ENCODE assay signal across 1 cellular context in the genomic region with DNA sequence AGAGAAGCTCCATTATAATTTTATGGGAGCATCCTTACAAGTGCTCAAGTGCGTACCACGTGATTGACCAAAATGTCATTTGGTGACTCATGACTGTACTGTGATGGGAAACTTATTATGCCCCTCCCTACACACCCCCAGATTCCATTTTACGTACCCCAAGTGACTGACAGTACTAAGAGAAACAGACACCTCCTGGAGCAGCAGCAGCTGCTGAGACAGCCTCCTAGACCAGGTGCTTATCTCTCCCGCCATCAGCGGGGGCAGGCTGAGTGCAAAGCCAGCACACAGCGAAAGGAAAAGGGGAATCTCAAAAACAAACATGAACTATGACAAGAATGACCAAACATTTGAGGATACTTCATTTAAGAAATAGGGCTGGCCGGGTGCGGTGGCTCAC.
TF ChIP-seq lines count a peak whose summit lies in the region.

No MANE protein-coding gene starts in this region.

TF ChIP-seq in K562, 482 proteins besides CTCF, POLR2A, EP300 and RAD21 (continued from another document):
- TF ChIP-seq, protein P1, sequence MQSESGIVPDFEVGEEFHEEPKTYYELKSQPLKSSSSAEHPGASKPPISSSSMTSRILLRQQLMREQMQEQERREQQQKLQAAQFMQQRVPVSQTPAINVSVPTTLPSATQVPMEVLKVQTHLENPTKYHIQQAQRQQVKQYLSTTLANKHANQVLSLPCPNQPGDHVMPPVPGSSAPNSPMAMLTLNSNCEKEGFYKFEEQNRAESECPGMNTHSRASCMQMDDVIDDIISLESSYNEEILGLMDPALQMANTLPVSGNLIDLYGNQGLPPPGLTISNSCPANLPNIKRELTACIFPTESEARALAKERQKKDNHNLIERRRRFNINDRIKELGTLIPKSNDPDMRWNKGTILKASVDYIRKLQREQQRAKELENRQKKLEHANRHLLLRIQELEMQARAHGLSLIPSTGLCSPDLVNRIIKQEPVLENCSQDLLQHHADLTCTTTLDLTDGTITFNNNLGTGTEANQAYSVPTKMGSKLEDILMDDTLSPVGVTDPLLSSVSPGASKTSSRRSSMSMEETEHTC (IDR thresholded peaks at IDR 0.05), result no peak
- TF ChIP-seq KAT8 (IDR thresholded peaks at IDR 0.05; ENCODE audit: low read depth) (no peak), CEBPB (tag; IDR thresholded peaks at IDR 0.05) (no peak), KAT2B (IDR thresholded peaks at IDR 0.05; ENCODE audit: low read depth, low read length) (no peak), FOXK2 (conservative IDR thresholded peaks at IDR 0.05 in 1 of 2, IDR thresholded peaks at IDR 0.05 in 1 of 2; ENCODE audit: low read depth in 2 of 2) (no peak), NFATC3 (IDR thresholded peaks at IDR 0.05) (no peak), SAFB (IDR thresholded peaks at IDR 0.05; ENCODE audit: borderline replicate concordance, low read depth, low read length) (no peak), IRF2 (CRISPR knock-in tag; IDR thresholded peaks at IDR 0.05) (no peak), ZBTB1 (CRISPR knock-in tag; IDR thresholded peaks at IDR 0.05; ENCODE audit: borderline replicate concordance, low read depth) (no peak), POLR2G (IDR thresholded peaks at IDR 0.05; ENCODE audit: low read depth, low read length) (no peak), ZNF239 (CRISPR knock-in tag; IDR thresholded peaks at IDR 0.05) (no peak), L3MBTL2 (IDR thresholded peaks at IDR 0.05) (peak; percentile 45; the same call in 1 of the 2 replicates), ZSCAN32 (CRISPR knock-in tag; IDR thresholded peaks at IDR 0.05) (no peak), NCOR1 (IDR thresholded peaks at IDR 0.05) (no peak), DDX20 (tag; IDR thresholded peaks at IDR 0.05; ENCODE audit: low read depth) (no peak), HDAC8 (tag; IDR thresholded peaks at IDR 0.05) (no peak), ZNF324 (CRISPR knock-in tag; IDR thresholded peaks at IDR 0.05) (no peak), CHCHD3 (CRISPR knock-in tag; IDR thresholded peaks at IDR 0.05) (no peak), ZEB2 (IDR thresholded peaks at IDR 0.05) (no peak), ZFP30 (CRISPR knock-in tag; IDR thresholded peaks at IDR 0.05; ENCODE audit: borderline replicate concordance) (no peak), LEF1 (IDR thresholded peaks at IDR 0.05) (no peak), IFI16 (CRISPR knock-in tag; IDR thresholded peaks at IDR 0.05) (no peak), LCOR (CRISPR knock-in tag; IDR thresholded peaks at IDR 0.05) (no peak), CHD2 (IDR thresholded peaks at IDR 0.05; ENCODE audit: low read depth, low read length) (no peak), ZNF24 (IDR thresholded peaks at IDR 0.05) (no peak), EGR1 (conservative IDR thresholded peaks at IDR 0.05) (0 out of 2 replicates have a peak, but pooled peaks have one; percentile 13), MAFF (IDR thresholded peaks at IDR 0.05; ENCODE audit: low read length) (no peak), PRMT5 (CRISPR knock-in tag; IDR thresholded peaks at IDR 0.05) (no peak)
- TF ChIP-seq, protein P2, sequence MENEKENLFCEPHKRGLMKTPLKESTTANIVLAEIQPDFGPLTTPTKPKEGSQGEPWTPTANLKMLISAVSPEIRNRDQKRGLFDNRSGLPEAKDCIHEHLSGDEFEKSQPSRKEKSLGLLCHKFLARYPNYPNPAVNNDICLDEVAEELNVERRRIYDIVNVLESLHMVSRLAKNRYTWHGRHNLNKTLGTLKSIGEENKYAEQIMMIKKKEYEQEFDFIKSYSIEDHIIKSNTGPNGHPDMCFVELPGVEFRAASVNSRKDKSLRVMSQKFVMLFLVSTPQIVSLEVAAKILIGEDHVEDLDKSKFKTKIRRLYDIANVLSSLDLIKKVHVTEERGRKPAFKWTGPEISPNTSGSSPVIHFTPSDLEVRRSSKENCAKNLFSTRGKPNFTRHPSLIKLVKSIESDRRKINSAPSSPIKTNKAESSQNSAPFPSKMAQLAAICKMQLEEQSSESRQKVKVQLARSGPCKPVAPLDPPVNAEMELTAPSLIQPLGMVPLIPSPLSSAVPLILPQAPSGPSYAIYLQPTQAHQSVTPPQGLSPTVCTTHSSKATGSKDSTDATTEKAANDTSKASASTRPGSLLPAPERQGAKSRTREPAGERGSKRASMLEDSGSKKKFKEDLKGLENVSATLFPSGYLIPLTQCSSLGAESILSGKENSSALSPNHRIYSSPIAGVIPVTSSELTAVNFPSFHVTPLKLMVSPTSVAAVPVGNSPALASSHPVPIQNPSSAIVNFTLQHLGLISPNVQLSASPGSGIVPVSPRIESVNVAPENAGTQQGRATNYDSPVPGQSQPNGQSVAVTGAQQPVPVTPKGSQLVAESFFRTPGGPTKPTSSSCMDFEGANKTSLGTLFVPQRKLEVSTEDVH (IDR thresholded peaks at IDR 0.05; ENCODE audit: low read depth, partially characterized antibody), result peak; percentile 51
- TF ChIP-seq, protein P3, sequence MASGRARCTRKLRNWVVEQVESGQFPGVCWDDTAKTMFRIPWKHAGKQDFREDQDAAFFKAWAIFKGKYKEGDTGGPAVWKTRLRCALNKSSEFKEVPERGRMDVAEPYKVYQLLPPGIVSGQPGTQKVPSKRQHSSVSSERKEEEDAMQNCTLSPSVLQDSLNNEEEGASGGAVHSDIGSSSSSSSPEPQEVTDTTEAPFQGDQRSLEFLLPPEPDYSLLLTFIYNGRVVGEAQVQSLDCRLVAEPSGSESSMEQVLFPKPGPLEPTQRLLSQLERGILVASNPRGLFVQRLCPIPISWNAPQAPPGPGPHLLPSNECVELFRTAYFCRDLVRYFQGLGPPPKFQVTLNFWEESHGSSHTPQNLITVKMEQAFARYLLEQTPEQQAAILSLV (tag; IDR thresholded peaks at IDR 0.05), result no peak
- TF ChIP-seq, protein P4, sequence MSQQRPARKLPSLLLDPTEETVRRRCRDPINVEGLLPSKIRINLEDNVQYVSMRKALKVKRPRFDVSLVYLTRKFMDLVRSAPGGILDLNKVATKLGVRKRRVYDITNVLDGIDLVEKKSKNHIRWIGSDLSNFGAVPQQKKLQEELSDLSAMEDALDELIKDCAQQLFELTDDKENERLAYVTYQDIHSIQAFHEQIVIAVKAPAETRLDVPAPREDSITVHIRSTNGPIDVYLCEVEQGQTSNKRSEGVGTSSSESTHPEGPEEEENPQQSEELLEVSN (IDR thresholded peaks at IDR 0.05; ENCODE audit: borderline replicate concordance in 1 of 2, extremely low read depth in 1 of 2, insufficient read depth in 1 of 2, insufficient read length in 1 of 2, low read depth in 1 of 2, low read length in 1 of 2, poor library complexity in 1 of 2, severe bottlenecking in 1 of 2), result peak in 1 of 2 experiments; percentile 51
- TF ChIP-seq, protein P5, sequence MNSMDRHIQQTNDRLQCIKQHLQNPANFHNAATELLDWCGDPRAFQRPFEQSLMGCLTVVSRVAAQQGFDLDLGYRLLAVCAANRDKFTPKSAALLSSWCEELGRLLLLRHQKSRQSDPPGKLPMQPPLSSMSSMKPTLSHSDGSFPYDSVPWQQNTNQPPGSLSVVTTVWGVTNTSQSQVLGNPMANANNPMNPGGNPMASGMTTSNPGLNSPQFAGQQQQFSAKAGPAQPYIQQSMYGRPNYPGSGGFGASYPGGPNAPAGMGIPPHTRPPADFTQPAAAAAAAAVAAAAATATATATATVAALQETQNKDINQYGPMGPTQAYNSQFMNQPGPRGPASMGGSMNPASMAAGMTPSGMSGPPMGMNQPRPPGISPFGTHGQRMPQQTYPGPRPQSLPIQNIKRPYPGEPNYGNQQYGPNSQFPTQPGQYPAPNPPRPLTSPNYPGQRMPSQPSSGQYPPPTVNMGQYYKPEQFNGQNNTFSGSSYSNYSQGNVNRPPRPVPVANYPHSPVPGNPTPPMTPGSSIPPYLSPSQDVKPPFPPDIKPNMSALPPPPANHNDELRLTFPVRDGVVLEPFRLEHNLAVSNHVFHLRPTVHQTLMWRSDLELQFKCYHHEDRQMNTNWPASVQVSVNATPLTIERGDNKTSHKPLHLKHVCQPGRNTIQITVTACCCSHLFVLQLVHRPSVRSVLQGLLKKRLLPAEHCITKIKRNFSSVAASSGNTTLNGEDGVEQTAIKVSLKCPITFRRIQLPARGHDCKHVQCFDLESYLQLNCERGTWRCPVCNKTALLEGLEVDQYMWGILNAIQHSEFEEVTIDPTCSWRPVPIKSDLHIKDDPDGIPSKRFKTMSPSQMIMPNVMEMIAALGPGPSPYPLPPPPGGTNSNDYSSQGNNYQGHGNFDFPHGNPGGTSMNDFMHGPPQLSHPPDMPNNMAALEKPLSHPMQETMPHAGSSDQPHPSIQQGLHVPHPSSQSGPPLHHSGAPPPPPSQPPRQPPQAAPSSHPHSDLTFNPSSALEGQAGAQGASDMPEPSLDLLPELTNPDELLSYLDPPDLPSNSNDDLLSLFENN (IDR thresholded peaks at IDR 0.05; ENCODE audit: low read depth in 2 of 2, low read length in 2 of 2), result no peak
- TF ChIP-seq, protein P6, sequence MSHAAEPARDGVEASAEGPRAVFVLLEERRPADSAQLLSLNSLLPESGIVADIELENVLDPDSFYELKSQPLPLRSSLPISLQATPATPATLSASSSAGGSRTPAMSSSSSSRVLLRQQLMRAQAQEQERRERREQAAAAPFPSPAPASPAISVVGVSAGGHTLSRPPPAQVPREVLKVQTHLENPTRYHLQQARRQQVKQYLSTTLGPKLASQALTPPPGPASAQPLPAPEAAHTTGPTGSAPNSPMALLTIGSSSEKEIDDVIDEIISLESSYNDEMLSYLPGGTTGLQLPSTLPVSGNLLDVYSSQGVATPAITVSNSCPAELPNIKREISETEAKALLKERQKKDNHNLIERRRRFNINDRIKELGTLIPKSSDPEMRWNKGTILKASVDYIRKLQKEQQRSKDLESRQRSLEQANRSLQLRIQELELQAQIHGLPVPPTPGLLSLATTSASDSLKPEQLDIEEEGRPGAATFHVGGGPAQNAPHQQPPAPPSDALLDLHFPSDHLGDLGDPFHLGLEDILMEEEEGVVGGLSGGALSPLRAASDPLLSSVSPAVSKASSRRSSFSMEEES (CRISPR knock-in tag; IDR thresholded peaks at IDR 0.05), result peak; percentile 17; the same call in 1 of the 2 replicates
- TF ChIP-seq, protein P7, sequence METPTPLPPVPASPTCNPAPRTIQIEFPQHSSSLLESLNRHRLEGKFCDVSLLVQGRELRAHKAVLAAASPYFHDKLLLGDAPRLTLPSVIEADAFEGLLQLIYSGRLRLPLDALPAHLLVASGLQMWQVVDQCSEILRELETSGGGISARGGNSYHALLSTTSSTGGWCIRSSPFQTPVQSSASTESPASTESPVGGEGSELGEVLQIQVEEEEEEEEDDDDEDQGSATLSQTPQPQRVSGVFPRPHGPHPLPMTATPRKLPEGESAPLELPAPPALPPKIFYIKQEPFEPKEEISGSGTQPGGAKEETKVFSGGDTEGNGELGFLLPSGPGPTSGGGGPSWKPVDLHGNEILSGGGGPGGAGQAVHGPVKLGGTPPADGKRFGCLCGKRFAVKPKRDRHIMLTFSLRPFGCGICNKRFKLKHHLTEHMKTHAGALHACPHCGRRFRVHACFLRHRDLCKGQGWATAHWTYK (CRISPR knock-in tag; IDR thresholded peaks at IDR 0.05), result no peak
- TF ChIP-seq, protein P8, sequence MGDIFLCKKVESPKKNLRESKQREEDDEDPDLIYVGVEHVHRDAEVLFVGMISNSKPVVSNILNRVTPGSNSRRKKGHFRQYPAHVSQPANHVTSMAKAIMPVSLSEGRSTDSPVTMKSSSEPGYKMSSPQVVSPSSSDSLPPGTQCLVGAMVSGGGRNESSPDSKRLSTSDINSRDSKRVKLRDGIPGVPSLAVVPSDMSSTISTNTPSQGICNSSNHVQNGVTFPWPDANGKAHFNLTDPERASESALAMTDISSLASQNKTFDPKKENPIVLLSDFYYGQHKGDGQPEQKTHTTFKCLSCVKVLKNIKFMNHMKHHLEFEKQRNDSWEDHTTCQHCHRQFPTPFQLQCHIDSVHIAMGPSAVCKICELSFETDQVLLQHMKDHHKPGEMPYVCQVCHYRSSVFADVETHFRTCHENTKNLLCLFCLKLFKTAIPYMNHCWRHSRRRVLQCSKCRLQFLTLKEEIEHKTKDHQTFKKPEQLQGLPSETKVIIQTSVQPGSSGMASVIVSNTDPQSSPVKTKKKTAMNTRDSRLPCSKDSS (IDR thresholded peaks at IDR 0.05; ENCODE audit: low read depth, partially characterized antibody), result no peak
- TF ChIP-seq, protein P9, sequence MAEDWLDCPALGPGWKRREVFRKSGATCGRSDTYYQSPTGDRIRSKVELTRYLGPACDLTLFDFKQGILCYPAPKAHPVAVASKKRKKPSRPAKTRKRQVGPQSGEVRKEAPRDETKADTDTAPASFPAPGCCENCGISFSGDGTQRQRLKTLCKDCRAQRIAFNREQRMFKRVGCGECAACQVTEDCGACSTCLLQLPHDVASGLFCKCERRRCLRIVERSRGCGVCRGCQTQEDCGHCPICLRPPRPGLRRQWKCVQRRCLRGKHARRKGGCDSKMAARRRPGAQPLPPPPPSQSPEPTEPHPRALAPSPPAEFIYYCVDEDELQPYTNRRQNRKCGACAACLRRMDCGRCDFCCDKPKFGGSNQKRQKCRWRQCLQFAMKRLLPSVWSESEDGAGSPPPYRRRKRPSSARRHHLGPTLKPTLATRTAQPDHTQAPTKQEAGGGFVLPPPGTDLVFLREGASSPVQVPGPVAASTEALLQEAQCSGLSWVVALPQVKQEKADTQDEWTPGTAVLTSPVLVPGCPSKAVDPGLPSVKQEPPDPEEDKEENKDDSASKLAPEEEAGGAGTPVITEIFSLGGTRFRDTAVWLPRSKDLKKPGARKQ (CRISPR knock-in tag; IDR thresholded peaks at IDR 0.05), result no peak
TF ChIP-seq in K562: peak in this region for 5.
